ENCODE assay signal across 1 cellular context in the genomic region with DNA sequence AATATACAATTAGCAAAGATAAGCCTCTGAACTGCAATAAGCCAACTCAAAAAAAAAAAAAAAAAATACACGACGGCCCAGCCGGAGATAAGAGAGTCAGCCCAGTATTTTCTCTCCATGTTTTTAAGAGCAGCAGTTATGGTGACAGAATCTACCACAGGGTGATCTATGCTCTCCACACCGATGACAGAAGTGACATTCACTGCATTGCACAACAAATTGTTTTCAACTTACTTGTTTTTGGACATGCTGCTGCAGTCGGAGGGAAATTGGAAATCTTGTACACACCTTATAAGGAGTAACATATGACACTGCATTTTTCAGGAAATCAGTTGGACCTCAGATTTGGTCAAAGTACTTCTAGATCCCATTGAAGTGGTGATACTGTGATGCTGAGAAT.
TF ChIP-seq lines count a peak whose summit lies in the region.

No MANE protein-coding gene starts in this region.

TF ChIP-seq in HepG2, 621 proteins besides CTCF, POLR2A, EP300 and RAD21 (continued from another document and continues in another):
- TF ChIP-seq SIN3A (IDR thresholded peaks at IDR 0.05; ENCODE audit: borderline replicate concordance, low read depth, low read length) = peak; percentile 59; the same call in 1 of the 2 replicates
- TF ChIP-seq ZNF160 (CRISPR knock-in tag; IDR thresholded peaks at IDR 0.05) = no peak
- TF ChIP-seq, protein P1, sequence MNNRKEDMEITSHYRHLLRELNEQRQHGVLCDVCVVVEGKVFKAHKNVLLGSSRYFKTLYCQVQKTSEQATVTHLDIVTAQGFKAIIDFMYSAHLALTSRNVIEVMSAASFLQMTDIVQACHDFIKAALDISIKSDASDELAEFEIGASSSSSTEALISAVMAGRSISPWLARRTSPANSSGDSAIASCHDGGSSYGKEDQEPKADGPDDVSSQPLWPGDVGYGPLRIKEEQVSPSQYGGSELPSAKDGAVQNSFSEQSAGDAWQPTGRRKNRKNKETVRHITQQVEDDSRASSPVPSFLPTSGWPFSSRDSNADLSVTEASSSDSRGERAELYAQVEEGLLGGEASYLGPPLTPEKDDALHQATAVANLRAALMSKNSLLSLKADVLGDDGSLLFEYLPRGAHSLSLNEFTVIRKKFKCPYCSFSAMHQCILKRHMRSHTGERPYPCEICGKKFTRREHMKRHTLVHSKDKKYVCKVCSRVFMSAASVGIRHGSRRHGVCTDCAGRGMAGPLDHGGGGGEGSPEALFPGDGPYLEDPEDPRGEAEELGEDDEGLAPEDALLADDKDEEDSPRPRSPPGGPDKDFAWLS (CRISPR knock-in tag; IDR thresholded peaks at IDR 0.05; ENCODE audit: borderline replicate concordance) = no peak
- no peak for TF ChIP-seq ZNF777 (CRISPR knock-in tag; IDR thresholded peaks at IDR 0.05)
- TF ChIP-seq ZNF598 (CRISPR knock-in tag; IDR thresholded peaks at IDR 0.05; ENCODE audit: borderline replicate concordance) = no peak
- TF ChIP-seq, protein P2, sequence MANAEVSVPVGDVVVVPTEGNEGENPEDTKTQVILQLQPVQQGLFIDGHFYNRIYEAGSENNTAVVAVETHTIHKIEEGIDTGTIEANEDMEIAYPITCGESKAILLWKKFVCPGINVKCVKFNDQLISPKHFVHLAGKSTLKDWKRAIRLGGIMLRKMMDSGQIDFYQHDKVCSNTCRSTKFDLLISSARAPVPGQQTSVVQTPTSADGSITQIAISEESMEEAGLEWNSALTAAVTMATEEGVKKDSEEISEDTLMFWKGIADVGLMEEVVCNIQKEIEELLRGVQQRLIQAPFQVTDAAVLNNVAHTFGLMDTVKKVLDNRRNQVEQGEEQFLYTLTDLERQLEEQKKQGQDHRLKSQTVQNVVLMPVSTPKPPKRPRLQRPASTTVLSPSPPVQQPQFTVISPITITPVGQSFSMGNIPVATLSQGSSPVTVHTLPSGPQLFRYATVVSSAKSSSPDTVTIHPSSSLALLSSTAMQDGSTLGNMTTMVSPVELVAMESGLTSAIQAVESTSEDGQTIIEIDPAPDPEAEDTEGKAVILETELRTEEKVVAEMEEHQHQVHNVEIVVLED (CRISPR knock-in tag; IDR thresholded peaks at IDR 0.05; ENCODE audit: borderline replicate concordance) = no peak
- 0 out of 4 replicates have a peak, but pooled peaks of 1 of the 2 experiments have one; percentile 47 for TF ChIP-seq KLF16 (CRISPR knock-in tag; IDR thresholded peaks at IDR 0.05)
- TF ChIP-seq ZNF292 (CRISPR knock-in tag; IDR thresholded peaks at IDR 0.05; ENCODE audit: borderline replicate concordance, low read depth) = peak; percentile 49; the same call in 1 of the 2 replicates
- no peak for TF ChIP-seq ZNF839 (CRISPR knock-in tag; IDR thresholded peaks at IDR 0.05; ENCODE audit: borderline replicate concordance)
- peak; percentile 76 for TF ChIP-seq RXRB (CRISPR knock-in tag; IDR thresholded peaks at IDR 0.05; ENCODE audit: borderline replicate concordance)
- TF ChIP-seq, protein P3, sequence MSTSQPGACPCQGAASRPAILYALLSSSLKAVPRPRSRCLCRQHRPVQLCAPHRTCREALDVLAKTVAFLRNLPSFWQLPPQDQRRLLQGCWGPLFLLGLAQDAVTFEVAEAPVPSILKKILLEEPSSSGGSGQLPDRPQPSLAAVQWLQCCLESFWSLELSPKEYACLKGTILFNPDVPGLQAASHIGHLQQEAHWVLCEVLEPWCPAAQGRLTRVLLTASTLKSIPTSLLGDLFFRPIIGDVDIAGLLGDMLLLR (CRISPR knock-in tag; IDR thresholded peaks at IDR 0.05) = no peak
- TF ChIP-seq GZF1 (CRISPR knock-in tag; IDR thresholded peaks at IDR 0.05) = no peak
- TF ChIP-seq RBM39 (IDR thresholded peaks at IDR 0.05; ENCODE audit: low read depth, low read length, poor library complexity, severe bottlenecking) = no peak
- no peak for TF ChIP-seq KDM5A (IDR thresholded peaks at IDR 0.05; ENCODE audit: borderline replicate concordance, low read length)
- TF ChIP-seq, protein P4, sequence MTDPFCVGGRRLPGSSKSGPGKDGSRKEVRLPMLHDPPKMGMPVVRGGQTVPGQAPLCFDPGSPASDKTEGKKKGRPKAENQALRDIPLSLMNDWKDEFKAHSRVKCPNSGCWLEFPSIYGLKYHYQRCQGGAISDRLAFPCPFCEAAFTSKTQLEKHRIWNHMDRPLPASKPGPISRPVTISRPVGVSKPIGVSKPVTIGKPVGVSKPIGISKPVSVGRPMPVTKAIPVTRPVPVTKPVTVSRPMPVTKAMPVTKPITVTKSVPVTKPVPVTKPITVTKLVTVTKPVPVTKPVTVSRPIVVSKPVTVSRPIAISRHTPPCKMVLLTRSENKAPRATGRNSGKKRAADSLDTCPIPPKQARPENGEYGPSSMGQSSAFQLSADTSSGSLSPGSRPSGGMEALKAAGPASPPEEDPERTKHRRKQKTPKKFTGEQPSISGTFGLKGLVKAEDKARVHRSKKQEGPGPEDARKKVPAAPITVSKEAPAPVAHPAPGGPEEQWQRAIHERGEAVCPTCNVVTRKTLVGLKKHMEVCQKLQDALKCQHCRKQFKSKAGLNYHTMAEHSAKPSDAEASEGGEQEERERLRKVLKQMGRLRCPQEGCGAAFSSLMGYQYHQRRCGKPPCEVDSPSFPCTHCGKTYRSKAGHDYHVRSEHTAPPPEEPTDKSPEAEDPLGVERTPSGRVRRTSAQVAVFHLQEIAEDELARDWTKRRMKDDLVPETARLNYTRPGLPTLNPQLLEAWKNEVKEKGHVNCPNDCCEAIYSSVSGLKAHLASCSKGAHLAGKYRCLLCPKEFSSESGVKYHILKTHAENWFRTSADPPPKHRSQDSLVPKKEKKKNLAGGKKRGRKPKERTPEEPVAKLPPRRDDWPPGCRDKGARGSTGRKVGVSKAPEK (CRISPR knock-in tag; IDR thresholded peaks at IDR 0.05; ENCODE audit: borderline replicate concordance) = no peak
- no peak for TF ChIP-seq ZNF10 (CRISPR knock-in tag; IDR thresholded peaks at IDR 0.05; ENCODE audit: borderline replicate concordance, low read depth)
- TF ChIP-seq RFXANK (CRISPR knock-in tag; IDR thresholded peaks at IDR 0.05) = no peak
- TF ChIP-seq, protein P5, sequence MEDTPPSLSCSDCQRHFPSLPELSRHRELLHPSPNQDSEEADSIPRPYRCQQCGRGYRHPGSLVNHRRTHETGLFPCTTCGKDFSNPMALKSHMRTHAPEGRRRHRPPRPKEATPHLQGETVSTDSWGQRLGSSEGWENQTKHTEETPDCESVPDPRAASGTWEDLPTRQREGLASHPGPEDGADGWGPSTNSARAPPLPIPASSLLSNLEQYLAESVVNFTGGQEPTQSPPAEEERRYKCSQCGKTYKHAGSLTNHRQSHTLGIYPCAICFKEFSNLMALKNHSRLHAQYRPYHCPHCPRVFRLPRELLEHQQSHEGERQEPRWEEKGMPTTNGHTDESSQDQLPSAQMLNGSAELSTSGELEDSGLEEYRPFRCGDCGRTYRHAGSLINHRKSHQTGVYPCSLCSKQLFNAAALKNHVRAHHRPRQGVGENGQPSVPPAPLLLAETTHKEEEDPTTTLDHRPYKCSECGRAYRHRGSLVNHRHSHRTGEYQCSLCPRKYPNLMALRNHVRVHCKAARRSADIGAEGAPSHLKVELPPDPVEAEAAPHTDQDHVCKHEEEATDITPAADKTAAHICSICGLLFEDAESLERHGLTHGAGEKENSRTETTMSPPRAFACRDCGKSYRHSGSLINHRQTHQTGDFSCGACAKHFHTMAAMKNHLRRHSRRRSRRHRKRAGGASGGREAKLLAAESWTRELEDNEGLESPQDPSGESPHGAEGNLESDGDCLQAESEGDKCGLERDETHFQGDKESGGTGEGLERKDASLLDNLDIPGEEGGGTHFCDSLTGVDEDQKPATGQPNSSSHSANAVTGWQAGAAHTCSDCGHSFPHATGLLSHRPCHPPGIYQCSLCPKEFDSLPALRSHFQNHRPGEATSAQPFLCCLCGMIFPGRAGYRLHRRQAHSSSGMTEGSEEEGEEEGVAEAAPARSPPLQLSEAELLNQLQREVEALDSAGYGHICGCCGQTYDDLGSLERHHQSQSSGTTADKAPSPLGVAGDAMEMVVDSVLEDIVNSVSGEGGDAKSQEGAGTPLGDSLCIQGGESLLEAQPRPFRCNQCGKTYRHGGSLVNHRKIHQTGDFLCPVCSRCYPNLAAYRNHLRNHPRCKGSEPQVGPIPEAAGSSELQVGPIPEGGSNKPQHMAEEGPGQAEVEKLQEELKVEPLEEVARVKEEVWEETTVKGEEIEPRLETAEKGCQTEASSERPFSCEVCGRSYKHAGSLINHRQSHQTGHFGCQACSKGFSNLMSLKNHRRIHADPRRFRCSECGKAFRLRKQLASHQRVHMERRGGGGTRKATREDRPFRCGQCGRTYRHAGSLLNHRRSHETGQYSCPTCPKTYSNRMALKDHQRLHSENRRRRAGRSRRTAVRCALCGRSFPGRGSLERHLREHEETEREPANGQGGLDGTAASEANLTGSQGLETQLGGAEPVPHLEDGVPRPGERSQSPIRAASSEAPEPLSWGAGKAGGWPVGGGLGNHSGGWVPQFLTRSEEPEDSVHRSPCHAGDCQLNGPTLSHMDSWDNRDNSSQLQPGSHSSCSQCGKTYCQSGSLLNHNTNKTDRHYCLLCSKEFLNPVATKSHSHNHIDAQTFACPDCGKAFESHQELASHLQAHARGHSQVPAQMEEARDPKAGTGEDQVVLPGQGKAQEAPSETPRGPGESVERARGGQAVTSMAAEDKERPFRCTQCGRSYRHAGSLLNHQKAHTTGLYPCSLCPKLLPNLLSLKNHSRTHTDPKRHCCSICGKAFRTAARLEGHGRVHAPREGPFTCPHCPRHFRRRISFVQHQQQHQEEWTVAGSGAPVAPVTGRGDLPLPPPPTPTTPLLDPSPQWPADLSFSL (CRISPR knock-in tag; IDR thresholded peaks at IDR 0.05) = no peak
- TF ChIP-seq ZNF547 (CRISPR knock-in tag; IDR thresholded peaks at IDR 0.05) = no peak
- TF ChIP-seq BORCS8-MEF2B (CRISPR knock-in tag; IDR thresholded peaks at IDR 0.05) = no peak
- no peak for TF ChIP-seq KDM1A (CRISPR knock-in tag; IDR thresholded peaks at IDR 0.05)
- TF ChIP-seq SMARCC2 (IDR thresholded peaks at IDR 0.05) = peak; percentile 62; the same call in 1 of the 2 replicates
- TF ChIP-seq, protein P6, sequence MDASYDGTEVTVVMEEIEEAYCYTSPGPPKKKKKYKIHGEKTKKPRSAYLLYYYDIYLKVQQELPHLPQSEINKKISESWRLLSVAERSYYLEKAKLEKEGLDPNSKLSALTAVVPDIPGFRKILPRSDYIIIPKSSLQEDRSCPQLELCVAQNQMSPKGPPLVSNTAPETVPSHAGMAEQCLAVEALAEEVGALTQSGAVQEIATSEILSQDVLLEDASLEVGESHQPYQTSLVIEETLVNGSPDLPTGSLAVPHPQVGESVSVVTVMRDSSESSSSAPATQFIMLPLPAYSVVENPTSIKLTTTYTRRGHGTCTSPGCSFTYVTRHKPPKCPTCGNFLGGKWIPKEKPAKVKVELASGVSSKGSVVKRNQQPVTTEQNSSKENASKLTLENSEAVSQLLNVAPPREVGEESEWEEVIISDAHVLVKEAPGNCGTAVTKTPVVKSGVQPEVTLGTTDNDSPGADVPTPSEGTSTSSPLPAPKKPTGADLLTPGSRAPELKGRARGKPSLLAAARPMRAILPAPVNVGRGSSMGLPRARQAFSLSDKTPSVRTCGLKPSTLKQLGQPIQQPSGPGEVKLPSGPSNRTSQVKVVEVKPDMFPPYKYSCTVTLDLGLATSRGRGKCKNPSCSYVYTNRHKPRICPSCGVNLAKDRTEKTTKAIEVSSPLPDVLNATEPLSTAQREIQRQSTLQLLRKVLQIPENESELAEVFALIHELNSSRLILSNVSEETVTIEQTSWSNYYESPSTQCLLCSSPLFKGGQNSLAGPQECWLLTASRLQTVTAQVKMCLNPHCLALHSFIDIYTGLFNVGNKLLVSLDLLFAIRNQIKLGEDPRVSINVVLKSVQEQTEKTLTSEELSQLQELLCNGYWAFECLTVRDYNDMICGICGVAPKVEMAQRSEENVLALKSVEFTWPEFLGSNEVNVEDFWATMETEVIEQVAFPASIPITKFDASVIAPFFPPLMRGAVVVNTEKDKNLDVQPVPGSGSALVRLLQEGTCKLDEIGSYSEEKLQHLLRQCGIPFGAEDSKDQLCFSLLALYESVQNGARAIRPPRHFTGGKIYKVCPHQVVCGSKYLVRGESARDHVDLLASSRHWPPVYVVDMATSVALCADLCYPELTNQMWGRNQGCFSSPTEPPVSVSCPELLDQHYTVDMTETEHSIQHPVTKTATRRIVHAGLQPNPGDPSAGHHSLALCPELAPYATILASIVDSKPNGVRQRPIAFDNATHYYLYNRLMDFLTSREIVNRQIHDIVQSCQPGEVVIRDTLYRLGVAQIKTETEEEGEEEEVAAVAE (CRISPR knock-in tag; IDR thresholded peaks at IDR 0.05; ENCODE audit: borderline replicate concordance) = 0 out of 2 replicates have a peak, but pooled peaks have one; percentile 21
- no peak for TF ChIP-seq NBN (conservative IDR thresholded peaks at IDR 0.05)
- TF ChIP-seq SSRP1 (CRISPR knock-in tag; IDR thresholded peaks at IDR 0.05) = peak; percentile 82; the same call in 1 of the 2 replicates
- no peak for TF ChIP-seq ZNF329 (CRISPR knock-in tag; IDR thresholded peaks at IDR 0.05; ENCODE audit: low read depth)
- 0 out of 2 replicates have a peak, but pooled peaks have one; percentile 42 for TF ChIP-seq KMT2B (CRISPR knock-in tag; IDR thresholded peaks at IDR 0.05)
- no peak for TF ChIP-seq ATF1 (CRISPR knock-in tag; IDR thresholded peaks at IDR 0.05)
- TF ChIP-seq ZFP36L1 (CRISPR knock-in tag; IDR thresholded peaks at IDR 0.05) = 0 out of 2 replicates have a peak, but pooled peaks have one; percentile 38
- no peak for TF ChIP-seq HHEX (CRISPR knock-in tag; IDR thresholded peaks at IDR 0.05)
- TF ChIP-seq, protein P7, sequence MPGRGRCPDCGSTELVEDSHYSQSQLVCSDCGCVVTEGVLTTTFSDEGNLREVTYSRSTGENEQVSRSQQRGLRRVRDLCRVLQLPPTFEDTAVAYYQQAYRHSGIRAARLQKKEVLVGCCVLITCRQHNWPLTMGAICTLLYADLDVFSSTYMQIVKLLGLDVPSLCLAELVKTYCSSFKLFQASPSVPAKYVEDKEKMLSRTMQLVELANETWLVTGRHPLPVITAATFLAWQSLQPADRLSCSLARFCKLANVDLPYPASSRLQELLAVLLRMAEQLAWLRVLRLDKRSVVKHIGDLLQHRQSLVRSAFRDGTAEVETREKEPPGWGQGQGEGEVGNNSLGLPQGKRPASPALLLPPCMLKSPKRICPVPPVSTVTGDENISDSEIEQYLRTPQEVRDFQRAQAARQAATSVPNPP (CRISPR knock-in tag; IDR thresholded peaks at IDR 0.05) = no peak
- TF ChIP-seq SNAI1 (CRISPR knock-in tag; IDR thresholded peaks at IDR 0.05; ENCODE audit: borderline replicate concordance) = no peak
- TF ChIP-seq SYNCRIP (IDR thresholded peaks at IDR 0.05; ENCODE audit: insufficient read depth, low read depth, low read length) = no peak
- TF ChIP-seq ZSCAN30 (CRISPR knock-in tag; IDR thresholded peaks at IDR 0.05) = no peak
- TF ChIP-seq ZNF33B (CRISPR knock-in tag; IDR thresholded peaks at IDR 0.05) = no peak
- 0 out of 2 replicates have a peak, but pooled peaks have one; percentile 66 for TF ChIP-seq ZNF761 (CRISPR knock-in tag; conservative IDR thresholded peaks at IDR 0.05)
- TF ChIP-seq, protein P8, sequence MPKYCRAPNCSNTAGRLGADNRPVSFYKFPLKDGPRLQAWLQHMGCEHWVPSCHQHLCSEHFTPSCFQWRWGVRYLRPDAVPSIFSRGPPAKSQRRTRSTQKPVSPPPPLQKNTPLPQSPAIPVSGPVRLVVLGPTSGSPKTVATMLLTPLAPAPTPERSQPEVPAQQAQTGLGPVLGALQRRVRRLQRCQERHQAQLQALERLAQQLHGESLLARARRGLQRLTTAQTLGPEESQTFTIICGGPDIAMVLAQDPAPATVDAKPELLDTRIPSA (CRISPR knock-in tag; IDR thresholded peaks at IDR 0.05; ENCODE audit: borderline replicate concordance) = no peak
- TF ChIP-seq SETDB1 (CRISPR knock-in tag; IDR thresholded peaks at IDR 0.05; ENCODE audit: borderline replicate concordance) = no peak
- no peak for TF ChIP-seq JUNB (CRISPR knock-in tag; IDR thresholded peaks at IDR 0.05; ENCODE audit: borderline replicate concordance)
